In the genomic region with DNA sequence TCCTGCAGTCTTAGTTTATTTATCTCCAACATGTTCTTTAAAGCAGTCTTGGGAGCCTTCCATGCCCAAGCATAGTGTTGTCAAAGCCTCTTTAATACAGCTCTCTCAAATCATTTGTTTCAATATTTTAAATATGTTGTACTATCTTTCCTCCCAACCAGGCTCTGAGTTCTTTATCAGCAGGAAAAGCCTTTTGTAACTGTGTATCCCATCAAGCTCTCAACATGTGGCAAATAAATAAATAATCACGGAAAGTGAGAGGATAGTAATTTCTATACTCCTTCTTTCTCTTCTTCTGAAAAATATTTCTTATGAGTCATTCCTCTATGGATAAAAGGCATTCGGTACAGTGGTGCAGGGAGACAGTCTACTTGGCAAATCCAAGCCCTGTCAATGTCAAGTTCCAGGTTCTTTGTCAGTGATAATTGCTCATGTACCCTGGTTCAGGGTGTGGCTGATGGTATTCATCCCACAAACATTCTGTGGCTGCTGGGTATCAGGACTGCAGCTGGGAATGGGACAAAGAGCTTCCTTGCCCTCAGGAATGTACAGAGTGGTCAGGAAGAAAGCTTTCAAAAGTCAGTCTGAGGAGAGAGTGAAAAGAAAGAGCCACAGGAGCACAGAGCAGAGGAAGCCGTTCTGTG, we compare ENCODE assay signal across 13 cellular contexts.
DNase-seq lines count a peak whose midpoint lies in the region; ATAC-seq and TF ChIP-seq lines count a peak whose summit lies in the region.
"Had no signal": no experiment of that assay in that cellular context is flagged by ENCODE, and none has a peak within 500 bp of the region (broad histone marks: within the 10 kb centered on the region; RNA-seq: fewer than 3 reads in every experiment).

No MANE protein-coding gene starts in this region.

- H3K9me3 ChIP-seq in GM23248 (ENCODE audit: low read depth) (no peaks in the 10 kb centered on the region), SK-N-SH (no peaks in the 10 kb centered on the region), skeletal muscle satellite cell (replicated peaks; ENCODE audit: low read length) (no peaks in the 10 kb centered on the region)

- CTCF ChIA-PET in SK-N-SH (lab: Yijun Ruan, JAX), result interaction anchor here (0.9 kb wide), 1 partner anchor 198 kb away, joined by 3 read pairs; no protein-coding TSS in a partner anchor

- H3K36me3 ChIP-seq in GM23248 (ENCODE audit: low read depth) (no peaks in the 10 kb centered on the region), SK-N-SH (replicated peaks in 1 of 2; ENCODE audit: control insufficient read depth in 1 of 2, insufficient read depth in 2 of 2, low read length in 1 of 2) (no peaks in the 10 kb centered on the region), skeletal muscle satellite cell (ENCODE audit: insufficient read depth, low read length) (no peaks in the 10 kb centered on the region)
- H3K36me3 ChIP-seq: cardiac muscle cell had no signal

- no peaks in the 10 kb centered on the region for H3K27me3 ChIP-seq in GM23248 (replicated peaks; ENCODE audit: insufficient read depth)
- no peaks in the 10 kb centered on the region for H3K27me3 ChIP-seq in SK-N-SH (ENCODE audit: insufficient read depth)
- no peaks in the 10 kb centered on the region for H3K27me3 ChIP-seq in skeletal muscle satellite cell (ENCODE audit: control insufficient read depth, insufficient read depth, low read length)
- H3K27me3 ChIP-seq: cardiac muscle cell had no signal

- H4K20me1 ChIP-seq in GM23248 (ENCODE audit: insufficient read depth) (no peaks in the 10 kb centered on the region), SK-N-SH (ENCODE audit: insufficient read depth) (no peaks in the 10 kb centered on the region)

- TF ChIP-seq CTCF in SK-N-SH (IDR thresholded peaks at IDR 0.05) (no peak), fibroblast of the aortic adventitia (IDR thresholded peaks at IDR 0.05; ENCODE audit: insufficient read depth, low read length) (no peak), natural killer cell (IDR thresholded peaks at IDR 0.05) (no peak)

- 7 to 14% methylated on average over 3 of the region's 3 CpGs for whole genome bisulfite sequencing in GM23248 (ENCODE audit: low coverage in 1 of 2, low lambda C conversion rate in 2 of 2, missing lambda C conversion rate in 2 of 2), 2 experiments
- WGBS in SK-N-SH (ENCODE audit: low lambda C conversion rate), result 31% methylated on average over 3 of the region's 3 CpGs

- no peak for TF ChIP-seq RAD21 in SK-N-SH (IDR thresholded peaks at IDR 0.05; ENCODE audit: low read length)

- no peaks in the 10 kb centered on the region for H3K36me3 Mint-ChIP-seq in natural killer cell
- H3K36me3 Mint-ChIP-seq in activated T-helper 17 cell treated with anti-CD3 and anti-CD28 coated beads, Interleukin-2, amount 50 U/mL, for 72 hours (ENCODE audit: low read depth), result no peaks in the 10 kb centered on the region

- no peaks in the 10 kb centered on the region for H3K4me1 Mint-ChIP-seq in natural killer cell
- H3K4me1 Mint-ChIP-seq in activated T-helper 17 cell treated with anti-CD3 and anti-CD28 coated beads, Interleukin-2, amount 50 U/mL, for 72 hours, result no peaks in the 10 kb centered on the region
- H3K4me1 Mint-ChIP-seq: activated B cell treated with CpG ODN at 0.5 μM for 24 hours had no signal

- H3K79me2 ChIP-seq in GM23248 (ENCODE audit: insufficient read depth) (no peaks in the 10 kb centered on the region), SK-N-SH (ENCODE audit: insufficient read depth) (no peaks in the 10 kb centered on the region)

- ATAC-seq in natural killer cell, result no peak
- no peak for ATAC-seq in HG03280 (IDR thresholded peaks at IDR 0.05; ENCODE audit: unreplicated experiment)
- no peak for ATAC-seq in activated T-helper 17 cell treated with anti-CD3 and anti-CD28 coated beads, Interleukin-2, amount 50 U/mL, for 72 hours (replicated peaks)

- H3F3A ChIP-seq in GM23248 (ENCODE audit: insufficient read depth) (peaks cover 23% of the 10 kb centered on the region), SK-N-SH (replicated peaks; ENCODE audit: insufficient read depth) (peaks cover 17% of the 10 kb centered on the region)

- no peak overlapping the region for H3K4me3 Mint-ChIP-seq in natural killer cell
- H3K4me3 Mint-ChIP-seq in activated T-helper 17 cell treated with anti-CD3 and anti-CD28 coated beads, Interleukin-2, amount 50 U/mL, for 72 hours, result no peak overlapping the region
- H3K4me3 Mint-ChIP-seq: activated B cell treated with CpG ODN at 0.5 μM for 24 hours had no signal

- H3K9me2 ChIP-seq in GM23248 (ENCODE audit: insufficient read depth) (no peaks in the 10 kb centered on the region), SK-N-SH (no peaks in the 10 kb centered on the region)

- no peaks in the 10 kb centered on the region for H3K27me3 Mint-ChIP-seq in natural killer cell (ENCODE audit: low read depth in 2 of 2)
- H3K27me3 Mint-ChIP-seq in activated T-helper 17 cell treated with anti-CD3 and anti-CD28 coated beads, Interleukin-2, amount 50 U/mL, for 72 hours, result peaks cover 3% of the 10 kb centered on the region
- H3K27me3 Mint-ChIP-seq: activated B cell treated with CpG ODN at 0.5 μM for 24 hours had no signal

- TF ChIP-seq EP300 in SK-N-SH (IDR thresholded peaks at IDR 0.05; ENCODE audit: borderline replicate concordance in 1 of 2, low read depth in 1 of 2, low read length in 1 of 2), result peak; percentile 51 to 82

- H3K4me2 ChIP-seq in GM23248 (ENCODE audit: unreplicated experiment) (peak overlapping the region; percentile 50), SK-N-SH (peak overlapping the region; percentile 45; the same call in 1 of the 2 replicates), skeletal muscle satellite cell (ENCODE audit: low read length) (peak overlapping the region; percentile 68)

- H3K4me3 ChIP-seq in GM23248 (peak overlapping the region; percentile 35), SK-N-SH (ENCODE audit: low read depth in 2 of 2, low read length in 1 of 2) (no peak overlapping the region), fibroblast of the aortic adventitia (ENCODE audit: low read depth, low read length) (no peak overlapping the region), skeletal muscle satellite cell (ENCODE audit: low read length) (no peak overlapping the region)
- H3K4me3 ChIP-seq: cardiac muscle cell had no signal

- H3K9ac ChIP-seq in GM23248 (0 out of 2 replicates have a peak overlapping the region, but pooled peaks have one; percentile 16), SK-N-SH (peak overlapping the region; percentile 21; the same call in 1 of the 2 replicates), skeletal muscle satellite cell (ENCODE audit: low read depth, low read length) (peak overlapping the region; percentile 78)

- H3K27ac Mint-ChIP-seq in natural killer cell, result no peak overlapping the region
- no peak overlapping the region for H3K27ac Mint-ChIP-seq in activated T-helper 17 cell treated with anti-CD3 and anti-CD28 coated beads, Interleukin-2, amount 50 U/mL, for 72 hours
- H3K27ac Mint-ChIP-seq: activated B cell treated with CpG ODN at 0.5 μM for 24 hours had no signal

- intact Hi-C loops in natural killer cell (cut with micrococcal nuclease), result no loop called here

- 0 out of 2 replicates have a peak overlapping the region, but pooled peaks have one; percentile 11 for H2AFZ ChIP-seq in GM23248
- H2AFZ ChIP-seq in SK-N-SH (ENCODE audit: low read depth), result no peak overlapping the region; the same call in 1 of the 2 replicates

- in situ Hi-C loops in GM23248 (cut with MboI), result no loop called here

- DNase-seq in GM23248 (peak; percentile 84), SK-N-SH (no peak), fibroblast of the aortic adventitia (ENCODE audit: low read depth) (peak; percentile 93), natural killer cell (no peak)
- DNase-seq in stimulated activated CD4-positive, alpha-beta T cell treated with anti-CD3 and anti-CD28 coated beads, Interleukin-12 subunit alpha, Interleukin-12 subunit beta, amount 100 ng/mL, for 4 hours, result no peak
- DNase-seq: activated B cell treated with CpG ODN at 0.5 μM for 24 hours; GDM1; NCI-H526; stimulated activated CD4-positive, alpha-beta T cell treated with anti-CD3 and anti-CD28 coated beads, Interleukin-4, amount 100 ng/mL, for 24 hours had no signal

- peaks cover 4 to 8% of the 10 kb centered on the region in 2 donors for H3K9me3 Mint-ChIP-seq in natural killer cell
- H3K9me3 Mint-ChIP-seq in activated T-helper 17 cell treated with anti-CD3 and anti-CD28 coated beads, Interleukin-2, amount 50 U/mL, for 72 hours, result peaks cover 5% of the 10 kb centered on the region

- H3K27ac ChIP-seq in GM23248 (peak overlapping the region; percentile 56), SK-N-SH (ENCODE audit: low read depth in 2 of 2, low read length in 1 of 2) (peak overlapping the region; percentile 63 to 77; a peak in 3 of 4 replicates)
- H3K27ac ChIP-seq: cardiac muscle cell had no signal

- H3K4me1 ChIP-seq in GM23248 (ENCODE audit: insufficient read depth), result peaks cover 31% of the 10 kb centered on the region
- H3K4me1 ChIP-seq in SK-N-SH (ENCODE audit: control insufficient read depth in 1 of 2, insufficient read depth in 2 of 2, low read depth in 1 of 2, low read length in 1 of 2), result no peaks in the 10 kb centered on the region; a peak in 2 of 4 replicates
- H3K4me1 ChIP-seq in skeletal muscle satellite cell (ENCODE audit: control insufficient read depth, insufficient read depth, low read length), result peaks cover 54% of the 10 kb centered on the region

- POLR2A ChIA-PET in SK-N-SH (lab: Yijun Ruan, JAX), result no interaction called here

TF ChIP-seq in SK-N-SH, 30 proteins besides CTCF, POLR2A, EP300 and RAD21 (continues in another document):
- peak; percentile 79 for TF ChIP-seq FOSL2 (IDR thresholded peaks at IDR 0.05; ENCODE audit: borderline replicate concordance, low read depth)
- TF ChIP-seq CHD2 (IDR thresholded peaks at IDR 0.05; ENCODE audit: low read length, partially characterized antibody), result no peak
- no peak for TF ChIP-seq MEF2A (IDR thresholded peaks at IDR 0.05; ENCODE audit: borderline replicate concordance, low read depth)
- no peak; the same call in 1 of the 2 replicates for TF ChIP-seq SIN3A (IDR thresholded peaks at IDR 0.05; ENCODE audit: borderline replicate concordance, low read depth, low read length)
- peak; percentile 23; the same call in 1 of the 2 replicates for TF ChIP-seq RXRA (IDR thresholded peaks at IDR 0.05; ENCODE audit: borderline replicate concordance, low read depth)
- peak; percentile 88; the same call in 1 of the 2 replicates for TF ChIP-seq TEAD4 (IDR thresholded peaks at IDR 0.05; ENCODE audit: borderline replicate concordance, insufficient read depth)
- no peak for TF ChIP-seq GATA2 (CRISPR knock-in tag; IDR thresholded peaks at IDR 0.05)

Comparison
In these comparisons a context has a peak if more than half of its experiments do, and no peak if none do; other contexts are left out.
1. DNase-seq: peak in GM23248 (single experiment) and fibroblast of the aortic adventitia (single experiment); none in SK-N-SH (single experiment), stimulated activated CD4-positive, alpha-beta T cell treated with anti-CD3 and anti-CD28 coated beads, Interleukin-12 subunit alpha, Interleukin-12 subunit beta, amount 100 ng/mL, for 4 hours (single experiment) and natural killer cell (single experiment).
2. H3K9ac ChIP-seq: peak in every context shown above with its lines; median percentile 78 in skeletal muscle satellite cell; 21 in SK-N-SH; 16 in GM23248.
3. Peak in every context shown above with its lines, with median percentiles within 50 percentile points of each other: H3K4me2 ChIP-seq.